16 cellular contexts compared by ENCODE assay signal in genomic region chr9:97811534-97812246, GRCh38. TPM values are rescaled to one million over a fixed set of nuclear protein-coding genes. Genes with fewer than 3 reads are reported as not detected.
DNase-seq lines count a peak whose midpoint lies in the region; ATAC-seq and TF ChIP-seq lines count a peak whose summit lies in the region.
"Had no signal": no experiment of that assay in that cellular context is flagged by ENCODE, and none has a peak within 500 bp of the region (broad histone marks: within the 10 kb centered on the region; RNA-seq: fewer than 3 reads in every experiment).

No MANE protein-coding gene starts in this region.

- no peak for TF ChIP-seq CTCF in cardiac fibroblast (IDR thresholded peaks at IDR 0.05; ENCODE audit: low read depth, low read length)
- TF ChIP-seq CTCF in osteoblast (IDR thresholded peaks at IDR 0.05; ENCODE audit: extremely low read depth, low read depth, low read length), result no peak

- H3K27ac ChIP-seq in osteoblast (ENCODE audit: low read depth, low read length), result no peak overlapping the region
- H3K27ac ChIP-seq: colonic mucosa, HL-60 had no signal

- no peaks in the 10 kb centered on the region for H3K9me3 ChIP-seq in osteoblast (ENCODE audit: low read depth, low read length)
- H3K9me3 ChIP-seq: colonic mucosa had no signal

- no peak overlapping the region for H2AFZ ChIP-seq in osteoblast (ENCODE audit: low read length)

- H3K36me3 Mint-ChIP-seq in effector memory CD8-positive, alpha-beta T cell (ENCODE audit: insufficient read depth), result no peaks in the 10 kb centered on the region

- no peaks in the 10 kb centered on the region for H3K4me1 ChIP-seq in osteoblast (ENCODE audit: insufficient read depth, low read length)
- H3K4me1 ChIP-seq: colonic mucosa had no signal

- no peak overlapping the region for H3K27ac Mint-ChIP-seq in effector memory CD8-positive, alpha-beta T cell

- no peak overlapping the region for H3K4me3 Mint-ChIP-seq in effector memory CD8-positive, alpha-beta T cell

- H3K79me2 ChIP-seq in osteoblast (ENCODE audit: insufficient read depth, low read length), result no peaks in the 10 kb centered on the region

- no peaks in the 10 kb centered on the region for H3K36me3 ChIP-seq in osteoblast (ENCODE audit: insufficient read depth, low read length)
- H3K36me3 ChIP-seq: colonic mucosa had no signal

- H3K4me1 Mint-ChIP-seq in effector memory CD8-positive, alpha-beta T cell (ENCODE audit: low read depth in 2 of 2), result no peaks in the 10 kb centered on the region

- DNase-seq in H4 (ENCODE audit: low spot score), result peak; percentile 33
- peak; percentile 91 for DNase-seq in NCI-H226
- peak; percentile 13 to 31 for DNase-seq in cardiac fibroblast (ENCODE audit: low read depth in 2 of 2)
- DNase-seq in osteoblast (ENCODE audit: insufficient read length, low spot score, missing footprints), result peak; percentile 85
- DNase-seq in cortex of kidney (lab: John Stamatoyannopoulos, UW), result no peak
- DNase-seq in GM19240 (ENCODE audit: insufficient read length, low spot score), result no peak
- DNase-seq in effector memory CD8-positive, alpha-beta T cell, result no peak
- DNase-seq: activated CD4-positive, alpha-beta T cell treated with anti-CD3 and anti-CD28 coated beads for 4 hours; activated naive CD4-positive, alpha-beta T cell; colonic mucosa; midbrain; NCI-H1436 treated with DMSO at 0.1 percent for 48 hours; NCI-H82 had no signal

- no peaks in the 10 kb centered on the region for H3K9me3 Mint-ChIP-seq in effector memory CD8-positive, alpha-beta T cell

- H3K4me3 ChIP-seq in cardiac fibroblast (replicated peaks in 1 of 2; ENCODE audit: low read depth in 2 of 2, low read length in 2 of 2), result no peak overlapping the region
- H3K4me3 ChIP-seq in osteoblast (ENCODE audit: insufficient read depth, low read length), result no peak overlapping the region
- H3K4me3 ChIP-seq: colonic mucosa had no signal

- peaks cover 24% of the 10 kb centered on the region for H3K27me3 ChIP-seq in osteoblast (ENCODE audit: insufficient read depth, low read length)
- H3K27me3 ChIP-seq: colonic mucosa had no signal

- H3K27me3 Mint-ChIP-seq in effector memory CD8-positive, alpha-beta T cell, result peaks cover 6 to 27% of the 10 kb centered on the region in 2 donors

- no peak overlapping the region for H3K4me2 ChIP-seq in osteoblast (ENCODE audit: insufficient read depth, low read length)

- no peak for ATAC-seq in GM21619 (IDR thresholded peaks at IDR 0.05; ENCODE audit: unreplicated experiment)
- ATAC-seq in effector memory CD8-positive, alpha-beta T cell (replicated peaks), result no peak

- no peaks in the 10 kb centered on the region for H4K20me1 ChIP-seq in osteoblast (ENCODE audit: insufficient read depth, low read length)

RNA-seq across cellular contexts. Expression of gene FOXE1, which starts 41.3 kb away (rescaled TPM):
- not detected in 2 replicates for total RNA-seq in H4 (2014; rRNA removed; shearing (Covaris generic))
- total RNA-seq in osteoblast, result not detected in 2 replicates
- total RNA-seq: colonic mucosa, pulmonary artery endothelial cell had no signal

Comparison
In these comparisons a context has a peak if more than half of its experiments do, and no peak if none do; other contexts are left out.
1. DNase-seq: peak in H4 (single experiment), NCI-H226 (single experiment), cardiac fibroblast (2 of 2) and osteoblast (single experiment); none in cortex of kidney (single experiment), GM19240 (single experiment) and effector memory CD8-positive, alpha-beta T cell (0 of 3).